14 cellular contexts compared by ENCODE assay signal in genomic region chr11:119482561-119483001, GRCh38.
"Had no signal": no experiment of that assay in that cellular context is flagged by ENCODE, and none has a peak within 500 bp of the region (broad histone marks: within the 10 kb centered on the region; RNA-seq: fewer than 3 reads in every experiment).

No MANE protein-coding gene starts in this region.

- H3K36me3 ChIP-seq: lower lobe of right lung, pancreas, SJCRH30, transverse colon had no signal

- ATAC-seq: activated T-cell treated with anti-CD3 and anti-CD28 coated beads, Interleukin-2, amount 50 U/mL, for 72 hours; lower lobe of right lung; pancreas; stimulated activated memory B cell treated with anti-CD40 and anti-IgM and Interleukin-4, amounts not matched to agents 10 μg/mL and 1 μg/mL and 100 μg/mL, for 72 hours; WTC11 had no signal

- H3K27me3 ChIP-seq: pancreas, SJCRH30, transverse colon had no signal

- DNase-seq: activated CD4-positive, alpha-beta T cell treated with anti-CD3 and anti-CD28 coated beads, Interleukin-2, amount 50 U/mL, for 1 hour; activated naive CD8-positive, alpha-beta T cell treated with anti-CD3 and anti-CD28 coated beads for 36 hours; activated T-cell treated with anti-CD3 and anti-CD28 coated beads, Interleukin-2, amount 50 U/mL, for 72 hours; dermis blood vessel endothelial cell; lower lobe of right lung; T-helper 2 cell had no signal

- H3K4me1 Mint-ChIP-seq: activated naive CD8-positive, alpha-beta T cell treated with anti-CD3 and anti-CD28 coated beads for 36 hours had no signal

- H3K4me1 ChIP-seq: pancreas had no signal

- H3K9me3 Mint-ChIP-seq: activated naive CD8-positive, alpha-beta T cell treated with anti-CD3 and anti-CD28 coated beads for 36 hours; activated T-cell treated with anti-CD3 and anti-CD28 coated beads, Interleukin-2, amount 50 U/mL, for 72 hours; brain; neural crest cell; stimulated activated memory B cell treated with anti-CD40 and anti-IgM and Interleukin-4, amounts not matched to agents 10 μg/mL and 1 μg/mL and 100 μg/mL, for 72 hours had no signal

- H3K4me3 ChIP-seq: lower lobe of right lung, pancreas, SJCRH30, transverse colon had no signal

- H3K27ac Mint-ChIP-seq: activated naive CD8-positive, alpha-beta T cell treated with anti-CD3 and anti-CD28 coated beads for 36 hours; activated T-cell treated with anti-CD3 and anti-CD28 coated beads, Interleukin-2, amount 50 U/mL, for 72 hours; stimulated activated memory B cell treated with anti-CD40 and anti-IgM and Interleukin-4, amounts not matched to agents 10 μg/mL and 1 μg/mL and 100 μg/mL, for 72 hours; WTC11 had no signal

- H3K9me3 ChIP-seq: lower lobe of right lung, pancreas, SJCRH30, transverse colon had no signal

- H3K27ac ChIP-seq: epithelial cell of prostate, lower lobe of right lung, pancreas, SJCRH30, transverse colon had no signal

- H3K4me3 Mint-ChIP-seq: activated naive CD8-positive, alpha-beta T cell treated with anti-CD3 and anti-CD28 coated beads for 36 hours; activated T-cell treated with anti-CD3 and anti-CD28 coated beads, Interleukin-2, amount 50 U/mL, for 72 hours; brain; neural crest cell; stimulated activated memory B cell treated with anti-CD40 and anti-IgM and Interleukin-4, amounts not matched to agents 10 μg/mL and 1 μg/mL and 100 μg/mL, for 72 hours had no signal

- H3K36me3 Mint-ChIP-seq: activated naive CD8-positive, alpha-beta T cell treated with anti-CD3 and anti-CD28 coated beads for 36 hours; brain; stimulated activated memory B cell treated with anti-CD40 and anti-IgM and Interleukin-4, amounts not matched to agents 10 μg/mL and 1 μg/mL and 100 μg/mL, for 72 hours; WTC11 had no signal
